Comparison of ENCODE assay signal across 19 cellular contexts in the genomic region with DNA sequence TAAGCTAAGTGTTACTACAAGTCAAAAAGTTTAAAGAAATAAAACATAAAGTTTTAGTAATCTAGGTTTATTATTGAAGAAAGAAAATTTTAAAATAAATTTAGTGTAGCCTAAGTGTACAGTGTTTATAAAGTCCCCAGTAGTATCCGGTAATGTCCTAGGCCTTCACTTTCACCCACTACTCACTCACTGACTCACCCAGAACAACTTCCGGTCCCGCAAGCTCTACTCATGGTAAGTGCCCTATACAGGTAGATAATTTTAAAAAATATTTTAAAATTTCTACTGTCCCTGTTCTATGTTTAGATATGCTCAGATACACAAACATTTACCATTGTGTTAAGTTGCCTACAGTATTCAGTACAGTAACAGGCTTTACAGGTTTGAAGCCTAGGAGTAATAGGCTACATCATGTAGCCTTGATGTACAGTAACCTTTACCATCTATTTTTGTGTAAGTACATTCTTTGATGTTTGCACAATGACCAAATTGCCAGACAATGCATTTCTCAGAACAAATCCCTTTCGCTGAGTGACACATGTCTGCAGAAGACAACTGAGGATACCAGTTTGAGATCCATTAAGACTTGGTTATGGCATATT.
"Had no signal": no experiment of that assay in that cellular context is flagged by ENCODE, and none has a peak within 500 bp of the region (broad histone marks: within the 10 kb centered on the region; RNA-seq: fewer than 3 reads in every experiment).

No MANE protein-coding gene starts in this region.

- DNase-seq: activated gamma-delta T cell treated with Interleukin-2 at 50 U/mL for 16 hours; activated T-cell treated with anti-CD3 and anti-CD28 coated beads, Interleukin-2, amount 50 U/mL, for 1 hour; anterior cingulate cortex; body of pancreas; erythroblast; foreskin melanocyte; glutamatergic neuron; left ventricle myocardium inferior; midbrain; natural killer cell; spleen; stimulated activated CD4-positive, alpha-beta T cell treated with anti-CD3 and anti-CD28 coated beads, Interleukin-4, amount 100 ng/mL, for 1 hour; stimulated activated naive CD4-positive, alpha-beta T cell treated with Interleukin-2 at 50 U/mL for 16 hours; upper lobe of right lung had no signal

- H3K79me2 ChIP-seq: hepatocyte had no signal

- ATAC-seq: body of pancreas, natural killer cell, upper lobe of right lung, WTC11 had no signal

- H3K4me3 Mint-ChIP-seq: activated naive CD4-positive, alpha-beta T cell treated with anti-CD3 and anti-CD28 coated beads, Interleukin-2, amount 50 U/mL, for 24 hours; natural killer cell; WTC11 had no signal

- H3K4me3 ChIP-seq: body of pancreas, hepatocyte, left ventricle myocardium inferior, prostate gland, spleen, thoracic aorta, upper lobe of right lung had no signal

- H3K27ac Mint-ChIP-seq: activated naive CD4-positive, alpha-beta T cell treated with anti-CD3 and anti-CD28 coated beads, Interleukin-2, amount 50 U/mL, for 24 hours; natural killer cell; WTC11 had no signal

- H3K4me1 Mint-ChIP-seq: activated naive CD4-positive, alpha-beta T cell treated with anti-CD3 and anti-CD28 coated beads, Interleukin-2, amount 50 U/mL, for 24 hours; natural killer cell had no signal

- H3K27me3 Mint-ChIP-seq: activated naive CD4-positive, alpha-beta T cell treated with anti-CD3 and anti-CD28 coated beads, Interleukin-2, amount 50 U/mL, for 24 hours had no signal

- H3K36me3 ChIP-seq: left ventricle myocardium inferior, prostate gland, spleen, thoracic aorta, upper lobe of right lung had no signal

- H3K27me3 ChIP-seq: body of pancreas, spleen, upper lobe of right lung had no signal

- H3K36me3 Mint-ChIP-seq: activated naive CD4-positive, alpha-beta T cell treated with anti-CD3 and anti-CD28 coated beads, Interleukin-2, amount 50 U/mL, for 24 hours; natural killer cell; WTC11 had no signal

- H2AFZ ChIP-seq: hepatocyte had no signal

- H3K4me2 ChIP-seq: hepatocyte had no signal

- H3K9me3 Mint-ChIP-seq: activated naive CD4-positive, alpha-beta T cell treated with anti-CD3 and anti-CD28 coated beads, Interleukin-2, amount 50 U/mL, for 24 hours had no signal

- H3K27ac ChIP-seq: body of pancreas, hepatocyte, left ventricle myocardium inferior, prostate gland, spleen, thoracic aorta, upper lobe of right lung had no signal

- H3K4me1 ChIP-seq: body of pancreas, left ventricle myocardium inferior, prostate gland, upper lobe of right lung had no signal

- H3K9me3 ChIP-seq: body of pancreas, left ventricle myocardium inferior, prostate gland, spleen, thoracic aorta, upper lobe of right lung had no signal
